ENCODE assay signal across 9 cellular contexts in the genomic region with DNA sequence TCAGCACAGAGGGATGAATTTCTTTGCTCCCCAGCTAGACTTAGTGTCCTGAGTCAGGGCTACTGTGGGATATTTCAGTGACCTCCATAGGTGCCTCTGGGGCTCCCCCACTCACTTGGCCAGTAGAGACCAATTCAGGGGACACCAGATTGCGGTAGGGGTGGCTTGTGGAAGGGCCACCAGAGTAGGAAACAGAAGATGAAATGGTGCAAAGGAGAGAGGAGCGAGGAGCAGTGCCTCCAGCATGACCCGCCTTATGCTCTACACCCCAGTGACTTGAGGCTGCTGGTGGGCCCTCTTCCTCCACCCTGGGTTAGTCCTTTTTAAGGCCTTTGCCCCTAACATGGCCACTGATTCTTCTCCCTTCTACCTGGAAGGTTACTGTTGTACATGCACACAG. TPM values are rescaled to one million over a fixed set of nuclear protein-coding genes. Genes with fewer than 3 reads are reported as not detected.
A peak's percentile ranks its signal among the peaks of the same experiment; 100 is the strongest.
DNase-seq lines count a peak whose midpoint lies in the region; ATAC-seq and TF ChIP-seq lines count a peak whose summit lies in the region.
"Had no signal": no experiment of that assay in that cellular context is flagged by ENCODE, and none has a peak within 500 bp of the region (broad histone marks: within the 10 kb centered on the region; RNA-seq: fewer than 3 reads in every experiment).

No MANE protein-coding gene starts in this region.

- peaks cover 8% of the 10 kb centered on the region for H3K36me3 Mint-ChIP-seq in chondrocyte (ENCODE audit: low read depth)

- H3K4me3 ChIP-seq in Karpas-422 (ENCODE audit: low read length): peak overlapping the region; percentile 87
- peak overlapping the region; percentile 92 for H3K4me3 ChIP-seq in neural cell (ENCODE audit: low read length)

- no peaks in the 10 kb centered on the region for H3K27me3 ChIP-seq in Karpas-422 (ENCODE audit: low read length)
- H3K27me3 ChIP-seq in neural cell (ENCODE audit: insufficient read depth, low read depth, low read length): no peaks in the 10 kb centered on the region
- H3K27me3 ChIP-seq: left lung had no signal

- no peaks in the 10 kb centered on the region for H3K9me3 Mint-ChIP-seq in chondrocyte (ENCODE audit: low read depth)

- H3K9me3 ChIP-seq in Karpas-422 (ENCODE audit: low read length) (no peaks in the 10 kb centered on the region), neural cell (ENCODE audit: low read length) (no peaks in the 10 kb centered on the region)
- H3K9me3 ChIP-seq: left lung had no signal

- TF ChIP-seq EP300 in neural cell (conservative IDR thresholded peaks at IDR 0.05; ENCODE audit: poor library complexity, severe bottlenecking): no peak

- H3K27ac ChIP-seq in C4-2B (peak overlapping the region; percentile 95), Karpas-422 (ENCODE audit: low read length) (peak overlapping the region; percentile 78), neural cell (ENCODE audit: low read length) (no peak overlapping the region)

- H3K9ac ChIP-seq in Karpas-422 (ENCODE audit: low read length) (peak overlapping the region; percentile 87), neural cell (ENCODE audit: low read length) (no peak overlapping the region)

- no peak for ATAC-seq in HG02870 (IDR thresholded peaks at IDR 0.05; ENCODE audit: unreplicated experiment)

- no peak for TF ChIP-seq RAD21 in neural cell (conservative IDR thresholded peaks at IDR 0.05)

- H2AFZ ChIP-seq in Karpas-422 (ENCODE audit: low read length) (no peak overlapping the region), neural cell (ENCODE audit: low read depth, low read length) (no peak overlapping the region)

- TF ChIP-seq CTCF in C4-2B (conservative IDR thresholded peaks at IDR 0.05): no peak
- TF ChIP-seq CTCF in chondrocyte (IDR thresholded peaks at IDR 0.05): no peak
- TF ChIP-seq CTCF in neural cell (IDR thresholded peaks at IDR 0.05; ENCODE audit: poor library complexity, severe bottlenecking): no peak

- H3K4me1 ChIP-seq in Karpas-422 (ENCODE audit: low read length): peaks cover 39% of the 10 kb centered on the region

- H3K36me3 ChIP-seq in Karpas-422 (ENCODE audit: insufficient read depth, low read length) (peaks cover 28% of the 10 kb centered on the region), neural cell (ENCODE audit: insufficient read depth, low read length) (no peaks in the 10 kb centered on the region)

- DNase-seq in Karpas-422: no peak
- DNase-seq in chondrocyte (ENCODE audit: low spot score): no peak
- no peak for DNase-seq in DMS53 (lab: John Stamatoyannopoulos, UW)
- DNase-seq in germinal center (ENCODE audit: low spot score): no peak
- DNase-seq in activated gamma-delta T cell (lab: John Stamatoyannopoulos, UW): no peak
- DNase-seq: left lung had no signal

- H3K4me3 Mint-ChIP-seq in chondrocyte (ENCODE audit: unreplicated experiment): peak overlapping the region; percentile 84

- H3K79me2 ChIP-seq in Karpas-422 (ENCODE audit: low read length) (peaks cover 74% of the 10 kb centered on the region), neural cell (replicated peaks; ENCODE audit: insufficient read depth, low read length) (peaks cover 57% of the 10 kb centered on the region)

- H3K27me3 Mint-ChIP-seq in chondrocyte (ENCODE audit: low read depth): no peaks in the 10 kb centered on the region

- H3K4me2 ChIP-seq in Karpas-422 (ENCODE audit: low read depth, low read length, poor library complexity, severe bottlenecking): peak overlapping the region; percentile 88
- H3K4me2 ChIP-seq in neural cell (ENCODE audit: low read length): no peak overlapping the region

- H3K4me1 Mint-ChIP-seq in chondrocyte (ENCODE audit: low read depth): peaks cover 53% of the 10 kb centered on the region

- peak overlapping the region; percentile 95 for H3K27ac Mint-ChIP-seq in chondrocyte (ENCODE audit: unreplicated experiment)

- H4K20me1 ChIP-seq in Karpas-422 (ENCODE audit: insufficient read depth, low read depth, low read length) (peaks cover 46% of the 10 kb centered on the region), neural cell (ENCODE audit: insufficient read depth) (no peaks in the 10 kb centered on the region)

- H3F3A ChIP-seq in neural cell (ENCODE audit: insufficient read depth, low read length, poor library complexity, severe bottlenecking): no peaks in the 10 kb centered on the region

- no peaks in the 10 kb centered on the region for H3K9me2 ChIP-seq in Karpas-422 (replicated peaks; ENCODE audit: insufficient read depth, low read length)
- no peaks in the 10 kb centered on the region for H3K9me2 ChIP-seq in neural cell (ENCODE audit: insufficient read depth, low read length)

TF ChIP-seq in neural cell, 6 proteins besides CTCF, POLR2A, EP300 and RAD21:
- no peak for TF ChIP-seq EZH2 (IDR thresholded peaks at IDR 0.05; ENCODE audit: borderline replicate concordance, insufficient read depth, low read length, poor library complexity, severe bottlenecking)
- no peak for TF ChIP-seq POLR2AphosphoS5 (IDR thresholded peaks at IDR 0.05)
- no peak for TF ChIP-seq TAF1 (IDR thresholded peaks at IDR 0.05; ENCODE audit: low read depth)
- no peak for TF ChIP-seq SMC3 (conservative IDR thresholded peaks at IDR 0.05; ENCODE audit: poor library complexity)
- no peak for TF ChIP-seq MXI1 (conservative IDR thresholded peaks at IDR 0.05; ENCODE audit: poor library complexity, severe bottlenecking)
- TF ChIP-seq, protein P1, sequence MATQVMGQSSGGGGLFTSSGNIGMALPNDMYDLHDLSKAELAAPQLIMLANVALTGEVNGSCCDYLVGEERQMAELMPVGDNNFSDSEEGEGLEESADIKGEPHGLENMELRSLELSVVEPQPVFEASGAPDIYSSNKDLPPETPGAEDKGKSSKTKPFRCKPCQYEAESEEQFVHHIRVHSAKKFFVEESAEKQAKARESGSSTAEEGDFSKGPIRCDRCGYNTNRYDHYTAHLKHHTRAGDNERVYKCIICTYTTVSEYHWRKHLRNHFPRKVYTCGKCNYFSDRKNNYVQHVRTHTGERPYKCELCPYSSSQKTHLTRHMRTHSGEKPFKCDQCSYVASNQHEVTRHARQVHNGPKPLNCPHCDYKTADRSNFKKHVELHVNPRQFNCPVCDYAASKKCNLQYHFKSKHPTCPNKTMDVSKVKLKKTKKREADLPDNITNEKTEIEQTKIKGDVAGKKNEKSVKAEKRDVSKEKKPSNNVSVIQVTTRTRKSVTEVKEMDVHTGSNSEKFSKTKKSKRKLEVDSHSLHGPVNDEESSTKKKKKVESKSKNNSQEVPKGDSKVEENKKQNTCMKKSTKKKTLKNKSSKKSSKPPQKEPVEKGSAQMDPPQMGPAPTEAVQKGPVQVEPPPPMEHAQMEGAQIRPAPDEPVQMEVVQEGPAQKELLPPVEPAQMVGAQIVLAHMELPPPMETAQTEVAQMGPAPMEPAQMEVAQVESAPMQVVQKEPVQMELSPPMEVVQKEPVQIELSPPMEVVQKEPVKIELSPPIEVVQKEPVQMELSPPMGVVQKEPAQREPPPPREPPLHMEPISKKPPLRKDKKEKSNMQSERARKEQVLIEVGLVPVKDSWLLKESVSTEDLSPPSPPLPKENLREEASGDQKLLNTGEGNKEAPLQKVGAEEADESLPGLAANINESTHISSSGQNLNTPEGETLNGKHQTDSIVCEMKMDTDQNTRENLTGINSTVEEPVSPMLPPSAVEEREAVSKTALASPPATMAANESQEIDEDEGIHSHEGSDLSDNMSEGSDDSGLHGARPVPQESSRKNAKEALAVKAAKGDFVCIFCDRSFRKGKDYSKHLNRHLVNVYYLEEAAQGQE (IDR thresholded peaks at IDR 0.05; ENCODE audit: borderline replicate concordance): no peak

RNA-seq across cellular contexts. Expression of a gene that starts 2.5 kb away (rescaled TPM):
- 18.1 and 36.3 TPM in 2 replicates for total RNA-seq in Karpas-422 (2014; rRNA removed; shearing (Covaris generic); ENCODE audit: low replicate concordance)
- 28.6 to 30.4 TPM (median 30.2 TPM) in 3 replicates for total RNA-seq in chondrocyte
- polyA plus RNA-seq in neural cell: 17.2 and 21.3 TPM in 2 replicates
- polyA minus RNA-seq in neural cell: 21.9 and 24.1 TPM in 2 replicates

RNA-seq across cellular contexts. Expression of a gene that starts 15.2 kb away (rescaled TPM):
- 112 and 259 TPM in 2 replicates for total RNA-seq in Karpas-422 (2014; rRNA removed; shearing (Covaris generic); ENCODE audit: low replicate concordance)
- 3.8 to 4.5 TPM (median 4.5 TPM) in 3 replicates for total RNA-seq in chondrocyte
- polyA plus RNA-seq in neural cell: 0.88 and 5.9 TPM in 2 replicates
- under 0.01 and 0.12 TPM in 2 replicates for polyA minus RNA-seq in neural cell

Comparison
In these comparisons a context has a peak if more than half of its experiments do, and no peak if none do; other contexts are left out.
1. RNA of a gene that starts 15.2 kb away (total RNA-seq): 112 to 259 TPM in Karpas-422; 3.8 to 4.5 TPM in chondrocyte; every median in the first group is over 10 times any median in the second.